9 cellular contexts compared by ENCODE assay signal in the genomic region with DNA sequence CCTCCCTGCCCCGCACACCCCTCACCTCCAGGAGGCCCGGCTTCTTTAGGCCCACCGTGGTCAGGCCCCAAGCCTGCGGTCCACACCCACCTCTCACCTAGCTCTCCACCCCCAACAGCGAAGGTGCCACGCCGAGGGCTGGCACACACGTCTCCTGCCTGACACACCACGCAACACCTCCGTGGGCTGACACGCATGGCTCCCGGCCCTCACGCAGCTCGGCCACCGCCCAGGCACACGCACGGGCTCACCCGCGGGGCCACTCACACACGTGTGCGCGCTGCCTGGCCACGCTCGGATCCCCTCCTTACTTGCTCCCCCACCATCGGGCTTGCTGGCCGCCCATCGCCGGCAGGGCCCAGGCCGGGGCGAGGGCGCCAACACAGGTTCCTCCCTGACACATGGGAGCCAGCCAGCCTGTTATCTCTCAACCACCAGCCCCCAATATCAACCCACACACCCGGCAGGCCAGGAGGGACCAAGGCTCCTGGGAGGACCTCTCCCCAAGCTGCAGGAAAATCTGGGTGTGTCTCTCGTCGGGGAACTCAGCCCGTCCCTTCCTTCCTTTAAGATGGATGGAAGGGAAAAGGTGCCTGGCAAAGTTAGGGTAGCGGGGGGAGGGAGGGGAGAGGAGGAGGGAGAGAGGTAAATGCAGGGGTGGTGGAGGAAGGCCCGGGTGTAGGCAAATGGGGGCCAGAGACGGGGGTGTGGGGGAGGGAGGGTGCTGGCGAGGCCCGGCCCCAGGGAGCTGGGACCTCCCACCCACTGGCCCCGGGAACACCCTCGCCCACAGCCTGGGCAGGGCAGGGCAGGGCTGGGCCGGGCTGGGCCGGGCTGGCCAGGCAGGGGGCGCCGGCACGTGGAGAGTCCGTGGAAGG. TPM values are rescaled to one million over a fixed set of nuclear protein-coding genes. Genes with fewer than 3 reads are reported as not detected.
DNase-seq lines count a peak whose midpoint lies in the region; ATAC-seq and TF ChIP-seq lines count a peak whose summit lies in the region.
"Had no signal": no experiment of that assay in that cellular context is flagged by ENCODE, and none has a peak within 500 bp of the region (broad histone marks: within the 10 kb centered on the region; RNA-seq: fewer than 3 reads in every experiment).

No MANE protein-coding gene starts in this region.

- H3K36me3 ChIP-seq in Karpas-422 (ENCODE audit: insufficient read depth, low read length) (peaks cover 14% of the 10 kb centered on the region), esophagus squamous epithelium (peaks cover 28 to 35% (median 30%) of the 10 kb centered on the region in 3 donors), vagina (peaks cover 0 to 33% of the 10 kb centered on the region in 2 donors)

- H3K9me3 ChIP-seq in Karpas-422 (ENCODE audit: low read length) = no peaks in the 10 kb centered on the region
- no peaks in the 10 kb centered on the region for H3K9me3 ChIP-seq in esophagus squamous epithelium
- no peaks in the 10 kb centered on the region for H3K9me3 ChIP-seq in vagina

- H3K27me3 Mint-ChIP-seq in neural crest cell (ENCODE audit: low read depth) = no peaks in the 10 kb centered on the region

- peak overlapping the region; percentile 86 for H3K4me3 Mint-ChIP-seq in neural crest cell

- peak; percentile 89 for DNase-seq in GM03348 (ENCODE audit: low spot score)
- DNase-seq in Karpas-422 = peak; percentile 91
- peak; percentile 39 for DNase-seq in activated CD8-positive, alpha-beta memory T cell treated with anti-CD3 and anti-CD28 coated beads, Interleukin-2, amount 50 U/mL, for 4 hours
- DNase-seq in esophagus squamous epithelium (lab: John Stamatoyannopoulos, UW) = no peak
- no peak for DNase-seq in neural crest cell (ENCODE audit: low read depth, low spot score)
- DNase-seq in vagina (ENCODE audit: extremely low spot score in 2 of 2) = no peak
- no peak for DNase-seq in GOT3 (lab: John Stamatoyannopoulos, UW)

- H3K9me2 ChIP-seq in Karpas-422 (replicated peaks; ENCODE audit: insufficient read depth, low read length) = no peaks in the 10 kb centered on the region

- TF ChIP-seq POLR2A in esophagus squamous epithelium (IDR thresholded peaks at IDR 0.05) (no peak), vagina (IDR thresholded peaks at IDR 0.05) (no peak)

- no peak overlapping the region for H3K27ac Mint-ChIP-seq in neural crest cell (ENCODE audit: unreplicated experiment)

- intact Hi-C loops in esophagus squamous epithelium (cut with DNase I) (no loop called here), vagina (cut with DNase I) (loop anchor here (10.0 kb wide), 1 partner anchor 88 kb away; a partner anchor contains a TSS)

- peak overlapping the region; percentile 92 for H3K27ac ChIP-seq in Karpas-422 (ENCODE audit: low read length)
- peak overlapping the region; percentile 94 to 99 (median 97) for H3K27ac ChIP-seq in esophagus squamous epithelium
- H3K27ac ChIP-seq in vagina = peak overlapping the region; percentile 92

- H3K79me2 ChIP-seq in Karpas-422 (ENCODE audit: low read length) = peaks cover 31% of the 10 kb centered on the region

- H3K9ac ChIP-seq in Karpas-422 (ENCODE audit: low read length) = peak overlapping the region; percentile 99

- H3K9me3 Mint-ChIP-seq in neural crest cell = no peaks in the 10 kb centered on the region

- H3K4me3 ChIP-seq in Karpas-422 (ENCODE audit: low read length) (peak overlapping the region; percentile 94), esophagus squamous epithelium (peak overlapping the region; percentile 70 to 86 (median 85)), vagina (peak overlapping the region; percentile 85 to 97)

- peaks cover 15% of the 10 kb centered on the region for H3K36me3 Mint-ChIP-seq in neural crest cell (ENCODE audit: low read depth)

- H4K20me1 ChIP-seq in Karpas-422 (ENCODE audit: insufficient read depth, low read depth, low read length) = no peaks in the 10 kb centered on the region; the same call in 1 of the 2 replicates

- H3K4me2 ChIP-seq in Karpas-422 (ENCODE audit: low read depth, low read length, poor library complexity, severe bottlenecking) = peak overlapping the region; percentile 95

- H3K4me1 Mint-ChIP-seq in neural crest cell = peaks cover 35% of the 10 kb centered on the region

- TF ChIP-seq CTCF in esophagus squamous epithelium (IDR thresholded peaks at IDR 0.05) (peak in 1 of 6 experiments; percentile 5), neural crest cell (conservative IDR thresholded peaks at IDR 0.05) (no peak), vagina (IDR thresholded peaks at IDR 0.05) (no peak)

- peaks cover 24% of the 10 kb centered on the region for H3K4me1 ChIP-seq in Karpas-422 (ENCODE audit: low read length)
- peaks cover 18 to 56% (median 28%) of the 10 kb centered on the region in 3 donors for H3K4me1 ChIP-seq in esophagus squamous epithelium
- peaks cover 33% of the 10 kb centered on the region for H3K4me1 ChIP-seq in vagina

- WGBS in esophagus squamous epithelium, 2 donors = 0 to 4% methylated on average over 4 to 9 of the region's 48 CpGs

- H3K27me3 ChIP-seq in Karpas-422 (ENCODE audit: low read length) (no peaks in the 10 kb centered on the region), esophagus squamous epithelium (no peaks in the 10 kb centered on the region), vagina (no peaks in the 10 kb centered on the region)

- peak; percentile 24 for ATAC-seq in GM21786 (IDR thresholded peaks at IDR 0.05; ENCODE audit: unreplicated experiment)

- no peak overlapping the region; the same call in 1 of the 2 replicates for H2AFZ ChIP-seq in Karpas-422 (ENCODE audit: low read length)

RNA-seq across cellular contexts. Expression of a gene that starts 0.5 kb away (rescaled TPM):
- total RNA-seq in Karpas-422 (2014; rRNA removed; shearing (Covaris generic); ENCODE audit: low replicate concordance) = 37.4 and 48.5 TPM in 2 replicates
- total RNA-seq in esophagus squamous epithelium = 100 to 1,000 TPM in 3 of 4 donors, 10 to 100 TPM in 1; 99.8 to 187 (median 115) TPM
- 30.8 and 31.8 TPM in 2 replicates for total RNA-seq in neural crest cell
- 62.1 TPM for total RNA-seq in vagina

RNA-seq across cellular contexts. Expression of a gene that starts 8.5 kb away (rescaled TPM):
- total RNA-seq in Karpas-422 (2014; rRNA removed; shearing (Covaris generic); ENCODE audit: low replicate concordance) = 96.9 and 141 TPM in 2 replicates
- total RNA-seq in esophagus squamous epithelium (10 to 100 TPM; 16.5 to 96.0 (median 33.6) TPM), neural crest cell (180 and 196 TPM in 2 replicates), vagina (11.0 TPM)

RNA-seq across cellular contexts. Expression of a gene that starts 22.3 kb away (rescaled TPM):
- 42.5 and 50.7 TPM in 2 replicates for total RNA-seq in Karpas-422 (2014; rRNA removed; shearing (Covaris generic); ENCODE audit: low replicate concordance)
- 10 to 100 TPM; 34.5 to 60.1 (median 38.6) TPM for total RNA-seq in esophagus squamous epithelium
- total RNA-seq in neural crest cell = 30.8 and 33.9 TPM in 2 replicates
- 33.6 TPM for total RNA-seq in vagina

RNA-seq across cellular contexts. Expression of a gene that starts 22.4 kb away (rescaled TPM):
- total RNA-seq in Karpas-422 (2014; rRNA removed; shearing (Covaris generic); ENCODE audit: low replicate concordance) = 24.9 and 31.3 TPM in 2 replicates
- 10 to 100 TPM; 12.4 to 40.0 (median 27.7) TPM for total RNA-seq in esophagus squamous epithelium
- total RNA-seq in neural crest cell = 39.4 and 42.0 TPM in 2 replicates
- 42.5 TPM for total RNA-seq in vagina

RNA-seq across cellular contexts. Expression of a gene that starts 29.6 kb away (rescaled TPM):
- total RNA-seq in Karpas-422 (2014; rRNA removed; shearing (Covaris generic); ENCODE audit: low replicate concordance) = not detected in 2 replicates
- total RNA-seq in esophagus squamous epithelium (not detected), neural crest cell (not detected in 2 replicates), vagina (not detected)
- total RNA-seq: activated CD8-positive, alpha-beta memory T cell treated with anti-CD3 and anti-CD28 coated beads for 36 hours had no signal

Comparison
In these comparisons a context has a peak if more than half of its experiments do, and no peak if none do; other contexts are left out.
1. DNase-seq: peak in GM03348 (single experiment), Karpas-422 (single experiment) and activated CD8-positive, alpha-beta memory T cell treated with anti-CD3 and anti-CD28 coated beads, Interleukin-2, amount 50 U/mL, for 4 hours (single experiment); none in esophagus squamous epithelium (single experiment), neural crest cell (single experiment), vagina (0 of 2) and GOT3 (single experiment).
2. Peak in every context shown above with its lines, with median percentiles within 50 percentile points of each other: H3K27ac ChIP-seq and H3K4me3 ChIP-seq.